19 cellular contexts compared by ENCODE assay signal in the genomic region with DNA sequence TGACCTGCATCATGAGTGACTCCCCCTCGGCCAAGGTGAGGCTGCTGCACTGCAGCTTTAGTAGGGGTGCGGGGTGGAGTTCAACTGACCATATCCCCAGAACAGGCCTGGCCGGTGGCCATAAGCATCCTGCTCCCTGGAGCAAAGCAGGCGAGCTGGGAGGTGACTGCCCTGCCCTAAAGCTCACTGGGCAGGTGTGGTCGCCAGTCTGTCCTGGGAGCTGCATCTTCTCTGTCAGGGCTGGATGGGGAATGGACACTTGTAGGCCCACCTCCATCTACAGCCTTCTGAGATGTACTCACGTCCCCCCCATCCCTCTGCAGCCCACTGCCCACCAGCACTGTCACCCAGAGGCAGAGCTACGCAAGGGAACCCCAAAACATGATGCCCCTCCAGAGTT.
"Had no signal": no experiment of that assay in that cellular context is flagged by ENCODE, and none has a peak within 500 bp of the region (broad histone marks: within the 10 kb centered on the region; RNA-seq: fewer than 3 reads in every experiment).

No MANE protein-coding gene starts in this region.

- H3K9me3 ChIP-seq: SK-N-SH had no signal

- FAIRE-seq: RCC 7860 had no signal

- H3K4me2 ChIP-seq: KMS-11, SK-N-SH had no signal

- H3K27ac ChIP-seq: KMS-11 had no signal

- H3K9ac ChIP-seq: KMS-11, SK-N-SH had no signal

- DNase-seq: Kasumi-1, MM.1S, NCI-H1092 treated with DMSO at 0.1 percent for 48 hours, NCI-H1436, NCI-H187, NCI-H2029, NCI-H2081 treated with DMSO at 0.1 percent for 48 hours, NCI-H2171, NCI-H226, NCI-H446, NCI-H510A, NCI-H524 treated with DMSO at 0.1 percent for 48 hours, NCI-H69, NCI-H774, RPMI8226, SHP77, SK-N-SH had no signal
